Comparison of ENCODE assay signal across 34 cellular contexts in the genomic region with DNA sequence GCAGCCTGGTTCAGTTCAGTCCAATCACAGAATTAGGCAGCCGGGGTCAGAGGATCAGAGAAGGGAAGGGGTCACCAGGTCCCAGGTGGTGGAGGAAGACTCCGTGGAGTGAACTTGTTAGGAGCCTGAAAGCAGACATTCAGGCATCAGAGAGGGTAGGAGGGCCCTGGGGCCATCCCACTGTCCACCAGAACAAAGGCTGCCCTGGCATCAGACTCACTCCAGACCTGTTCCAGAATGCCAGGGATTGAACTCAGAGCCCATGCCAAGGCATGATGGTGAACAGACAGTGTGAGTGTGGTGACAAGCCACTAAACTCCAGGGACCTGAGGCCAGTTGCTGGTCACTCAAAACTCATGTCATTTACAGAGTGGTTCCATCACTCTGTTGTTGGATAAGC.
"Had no signal": no experiment of that assay in that cellular context is flagged by ENCODE, and none has a peak within 500 bp of the region (broad histone marks: within the 10 kb centered on the region; RNA-seq: fewer than 3 reads in every experiment).

No MANE protein-coding gene starts in this region.

- DNase-seq: Karpas-422, Kasumi-1, MG63, MM.1S, MV-4-11, NCI-H1048, NCI-H1092, NCI-H1092 treated with DMSO at 0.1 percent for 48 hours, NCI-H1105, NCI-H1105 treated with DMSO at 0.1 percent for 48 hours, NCI-H1417, NCI-H1417 treated with DMSO at 0.1 percent for 48 hours, NCI-H1436, NCI-H1436 treated with DMSO at 0.1 percent for 48 hours, NCI-H146, NCI-H1694, NCI-H1694 treated with DMSO at 0.1 percent for 48 hours, NCI-H187, NCI-H187 treated with DMSO at 0.1 percent for 48 hours, NCI-H1930, NCI-H2029, NCI-H2029 treated with DMSO at 0.1 percent for 48 hours, NCI-H2081, NCI-H2081 treated with DMSO at 0.1 percent for 48 hours, NCI-H2107, NCI-H2171, NCI-H2171 treated with DMSO at 0.1 percent for 48 hours, NCI-H2227 treated with DMSO at 0.1 percent for 48 hours, NCI-H226, NCI-H345, NCI-H446, NCI-H446 treated with DMSO at 0.1 percent for 48 hours, NCI-H510A, NCI-H510A treated with DMSO at 0.1 percent for 48 hours had no signal
